Comparison of ENCODE assay signal across 22 cellular contexts in genomic region chr12:124976999-124977398, GRCh38.
"Had no signal": no experiment of that assay in that cellular context is flagged by ENCODE, and none has a peak within 500 bp of the region (broad histone marks: within the 10 kb centered on the region; RNA-seq: fewer than 3 reads in every experiment).

No MANE protein-coding gene starts in this region.

- ATAC-seq: Right ventricle myocardium inferior, T-cell had no signal

- H3K4me1 Mint-ChIP-seq: activated CD4-positive, alpha-beta T cell treated with anti-CD3 and anti-CD28 coated beads, Interleukin-2, amount 10 ng/mL, durations not matched to agents 7 days and 5 days; T-cell had no signal

- H3K4me3 Mint-ChIP-seq: activated CD4-positive, alpha-beta T cell treated with anti-CD3 and anti-CD28 coated beads, Interleukin-2, amount 10 ng/mL, durations not matched to agents 7 days and 5 days; activated CD8-positive, alpha-beta T cell treated with anti-CD3 and anti-CD28 coated beads for 36 hours; activated naive CD4-positive, alpha-beta T cell treated with anti-CD3 and anti-CD28 coated beads, Interleukin-2, amount 50 U/mL, for 24 hours; activated T-helper 1 cell treated with anti-CD3 and anti-CD28 coated beads, Interleukin-12 subunit alpha, Interleukin-12 subunit beta, Interleukin-2, Interleukin-4 antibody, amounts not matched to agents 30 ng/mL and 10 ng/mL and 1 ng/mL, durations not matched to agents 14 hours and 24 hours and 36 hours; T-cell had no signal

- H3K27ac ChIP-seq: SK-N-MC, VCaP had no signal

- H3K9me3 Mint-ChIP-seq: activated CD4-positive, alpha-beta T cell treated with anti-CD3 and anti-CD28 coated beads, Interleukin-2, amount 10 ng/mL, durations not matched to agents 7 days and 5 days; activated CD8-positive, alpha-beta T cell treated with anti-CD3 and anti-CD28 coated beads for 36 hours; activated naive CD4-positive, alpha-beta T cell treated with anti-CD3 and anti-CD28 coated beads, Interleukin-2, amount 50 U/mL, for 24 hours; activated T-helper 1 cell treated with anti-CD3 and anti-CD28 coated beads, Interleukin-12 subunit alpha, Interleukin-12 subunit beta, Interleukin-2, Interleukin-4 antibody, amounts not matched to agents 30 ng/mL and 10 ng/mL and 1 ng/mL, durations not matched to agents 14 hours and 24 hours and 36 hours; T-cell had no signal

- H3K27ac Mint-ChIP-seq: activated CD8-positive, alpha-beta T cell treated with anti-CD3 and anti-CD28 coated beads for 36 hours; T-cell had no signal

- H3K27me3 Mint-ChIP-seq: activated CD4-positive, alpha-beta T cell treated with anti-CD3 and anti-CD28 coated beads, Interleukin-2, amount 10 ng/mL, durations not matched to agents 7 days and 5 days; activated CD8-positive, alpha-beta T cell treated with anti-CD3 and anti-CD28 coated beads for 36 hours; activated naive CD4-positive, alpha-beta T cell treated with anti-CD3 and anti-CD28 coated beads, Interleukin-2, amount 50 U/mL, for 24 hours; T-cell had no signal

- DNase-seq: activated CD4-positive, alpha-beta T cell treated with anti-CD3 and anti-CD28 coated beads, Interleukin-2, amount 10 ng/mL, durations not matched to agents 7 days and 5 days; activated CD4-positive, CD25-positive, alpha-beta regulatory T cell; activated CD8-positive, alpha-beta memory T cell treated with anti-CD3 and anti-CD28 coated beads, Interleukin-2, amount 50 U/mL, for 4 hours; activated CD8-positive, alpha-beta T cell treated with anti-CD3 and anti-CD28 coated beads for 36 hours; activated effector memory CD4-positive, alpha-beta T cell treated with Interleukin-2 at 50 U/mL for 16 hours; activated naive CD4-positive, alpha-beta T cell; aorta; central memory CD4-positive, alpha-beta T cell; NCI-H1048; NCI-H146; NCI-H1930; NCI-H2171; NCI-H2227 treated with DMSO at 0.1 percent for 48 hours; NCI-H446 treated with DMSO at 0.1 percent for 48 hours; NCI-H524 treated with DMSO at 0.1 percent for 48 hours; NCI-H82; T-cell had no signal

- H3K4me3 ChIP-seq: SK-N-MC had no signal
